In the genomic region with DNA sequence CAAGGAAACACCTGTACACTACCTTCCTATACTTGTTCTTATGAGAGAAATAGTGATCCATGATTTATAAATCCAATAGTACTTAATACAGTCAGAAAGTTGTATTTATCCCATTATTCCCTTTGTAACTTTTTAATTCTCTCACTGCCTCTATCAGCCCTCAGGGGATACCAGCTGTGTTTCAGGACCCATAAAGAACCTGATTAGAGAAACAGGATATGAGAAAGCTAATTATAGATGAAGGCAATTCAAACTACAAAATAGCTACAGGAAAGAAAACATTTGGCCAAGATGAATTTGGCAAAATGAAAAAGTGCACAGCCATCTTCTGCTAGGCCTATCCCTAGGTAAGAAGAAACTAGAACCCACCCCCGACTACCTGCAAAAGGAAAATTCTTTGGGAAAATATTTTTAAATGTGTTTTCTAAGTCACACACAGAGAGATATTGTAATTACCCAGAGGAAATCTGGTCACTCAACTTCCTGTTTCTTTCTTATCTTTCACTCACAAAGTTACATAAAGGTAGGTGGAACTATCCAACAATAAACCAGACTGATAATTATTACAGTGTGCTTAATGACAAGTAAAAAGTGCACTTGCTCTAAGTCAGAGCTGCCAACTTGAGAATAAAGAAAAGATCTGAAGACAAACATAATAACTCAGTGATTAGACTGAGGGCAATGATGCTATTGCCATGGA, we compare ENCODE assay signal across 15 cellular contexts.
DNase-seq lines count a peak whose midpoint lies in the region; ATAC-seq, FAIRE-seq and TF ChIP-seq lines count a peak whose summit lies in the region.
"Had no signal": no experiment of that assay in that cellular context is flagged by ENCODE, and none has a peak within 500 bp of the region (broad histone marks: within the 10 kb centered on the region; RNA-seq: fewer than 3 reads in every experiment).

No MANE protein-coding gene starts in this region.

- no peak for TF ChIP-seq POLR2A in GM12891 (IDR thresholded peaks at IDR 0.05; ENCODE audit: low read depth, low read length)

- DNase-seq in GM12891 (ENCODE audit: insufficient read length, low spot score) (no peak), posterior cingulate gyrus (no peak), SKM-1 treated with dmso at 0.1 percent for 144 hours (lab: John Stamatoyannopoulos, UW; ENCODE audit: unreplicated experiment) (no peak), GM10266 (ENCODE audit: extremely low spot score) (no peak)
- no peak for DNase-seq in stimulated activated naive CD4-positive, alpha-beta T cell treated with Interleukin-2 at 50 U/mL for 16 hours (lab: John Stamatoyannopoulos, UW)
- DNase-seq: activated CD4-positive, alpha-beta T cell treated with anti-CD3 and anti-CD28 coated beads for 4 hours; activated T-cell treated with anti-CD3 and anti-CD28 coated beads, Interleukin-2, amount 50 U/mL, for 48 hours; anterior cingulate cortex; foreskin melanocyte; midbrain; stimulated activated CD4-positive, alpha-beta T cell treated with anti-CD3 and anti-CD28 coated beads, Interleukin-15, amount 100 ng/mL, for 24 hours had no signal

- no peaks in the 10 kb centered on the region for H4K20me1 ChIP-seq in Loucy (ENCODE audit: insufficient read depth, low read length, poor library complexity, severe bottlenecking)

- peak; percentile 43 for ATAC-seq in GM21381 (IDR thresholded peaks at IDR 0.05; ENCODE audit: unreplicated experiment)
- ATAC-seq in HG02981 (IDR thresholded peaks at IDR 0.05; ENCODE audit: unreplicated experiment) = peak; percentile 57

- no peaks in the 10 kb centered on the region for H3K9me3 ChIP-seq in Loucy (ENCODE audit: insufficient read depth, low read depth, low read length)

- no peaks in the 10 kb centered on the region for H3K36me3 ChIP-seq in Loucy (ENCODE audit: insufficient read depth, low read length)

- H3K9me2 ChIP-seq in Loucy (replicated peaks; ENCODE audit: low read depth, low read length) = no peaks in the 10 kb centered on the region

- no peak for TF ChIP-seq CTCF in Loucy (conservative IDR thresholded peaks at IDR 0.05; ENCODE audit: low read length)
- no peak for TF ChIP-seq CTCF in GM10266 (IDR thresholded peaks at IDR 0.05; ENCODE audit: control insufficient read depth, insufficient read depth, low read depth, missing control alignments)

- no peaks in the 10 kb centered on the region for H3F3A ChIP-seq in Loucy (ENCODE audit: low read depth)

- no peak overlapping the region for H3K9ac ChIP-seq in Loucy (ENCODE audit: low read depth, low read length, poor library complexity, severe bottlenecking)

- no peaks in the 10 kb centered on the region for H3K79me2 ChIP-seq in Loucy (ENCODE audit: insufficient read depth, low read length)

- peak overlapping the region; percentile 1 for H3K4me3 ChIP-seq in Loucy (ENCODE audit: low read length, poor library complexity, severe bottlenecking)

- peak overlapping the region; percentile 27 for H3K4me2 ChIP-seq in Loucy (ENCODE audit: low read depth, low read length, poor library complexity, severe bottlenecking)

- H3K27me3 ChIP-seq in Loucy (ENCODE audit: insufficient read depth, low read length, poor library complexity, severe bottlenecking) = no peaks in the 10 kb centered on the region

- peaks cover 11% of the 10 kb centered on the region for H3K4me1 ChIP-seq in Loucy (ENCODE audit: insufficient read depth, low read length, poor library complexity, severe bottlenecking)

- peak; percentile 57 for FAIRE-seq in GM12891 (lab: Jason Lieb, UNC)
- FAIRE-seq: D721Med had no signal

- H2AFZ ChIP-seq in Loucy (ENCODE audit: low read length) = no peak overlapping the region

- intact Hi-C loops in posterior cingulate gyrus (cut with DNase I) = no loop called here

TF ChIP-seq in GM12891, 5 proteins besides CTCF, POLR2A, EP300 and RAD21:
- TF ChIP-seq TAF1 (IDR thresholded peaks at IDR 0.05; ENCODE audit: low read depth, low read length) (no peak), PAX5 (IDR thresholded peaks at IDR 0.05; ENCODE audit: insufficient read depth, low read length, severe bottlenecking) (no peak), POLR2AphosphoS5 (IDR thresholded peaks at IDR 0.05; ENCODE audit: low read depth, low read length) (no peak), POU2F2 (IDR thresholded peaks at IDR 0.05; ENCODE audit: low read depth, low read length) (no peak), SPI1 (IDR thresholded peaks at IDR 0.05; ENCODE audit: low read depth, low read length) (peak; percentile 30)
TF ChIP-seq in GM12891: peak in this region for 1.
